25 cellular contexts compared by ENCODE assay signal in genomic region chr9:114879165-114879564, GRCh38. TPM values are rescaled to one million over a fixed set of nuclear protein-coding genes. Genes with fewer than 3 reads are reported as not detected.
"Had no signal": no experiment of that assay in that cellular context is flagged by ENCODE, and none has a peak within 500 bp of the region (broad histone marks: within the 10 kb centered on the region; RNA-seq: fewer than 3 reads in every experiment).

No MANE protein-coding gene starts in this region.

- H2AFZ ChIP-seq: hepatocyte had no signal

- ATAC-seq: left cardiac atrium, left ventricle myocardium superior had no signal

- H3K27me3 ChIP-seq: colonic mucosa, esophagus squamous epithelium, hepatocyte, sigmoid colon, suprapubic skin, thyroid gland, upper lobe of left lung, uterus had no signal

- H3K27ac ChIP-seq: colonic mucosa, esophagus squamous epithelium, hepatocyte, sigmoid colon, skin epidermis, suprapubic skin, thyroid gland, upper lobe of left lung, uterus had no signal

- H3K27ac Mint-ChIP-seq: nephron had no signal

- H3K79me2 ChIP-seq: hepatocyte had no signal

- H3K4me1 ChIP-seq: colonic mucosa, sigmoid colon, suprapubic skin, thyroid gland, uterus had no signal

- H3K9me3 ChIP-seq: colonic mucosa, suprapubic skin, thyroid gland, uterus had no signal

- H3K4me3 ChIP-seq: colonic mucosa, esophagus squamous epithelium, hepatocyte, sigmoid colon, skin epidermis, suprapubic skin, thyroid gland, upper lobe of left lung, uterus had no signal

- DNase-seq: colonic mucosa; dermis blood vessel endothelial cell; esophagus squamous epithelium; foreskin fibroblast; head of caudate nucleus; kidney; left cardiac atrium; left ventricle myocardium superior; mesendoderm; naive B cell; posterior cingulate gyrus; sigmoid colon; stimulated activated CD4-positive, alpha-beta T cell treated with anti-CD3 and anti-CD28 coated beads, Interleukin-2, amount 100 ng/mL, for 24 hours; stimulated activated naive CD4-positive, alpha-beta T cell treated with Interleukin-2 at 50 U/mL for 16 hours; thyroid gland; upper lobe of left lung; uterus had no signal

- H3K36me3 ChIP-seq: colonic mucosa, esophagus squamous epithelium, sigmoid colon, suprapubic skin, thyroid gland, upper lobe of left lung, uterus had no signal

- H3K4me2 ChIP-seq: hepatocyte had no signal

RNA-seq across cellular contexts. Expression of gene TNFSF8, which starts 51.2 kb away (rescaled TPM):
- total RNA-seq: dermis blood vessel endothelial cell, epithelial cell of proximal tubule, hepatocyte, lung microvascular endothelial cell, osteoblast, pulmonary artery endothelial cell had no signal
- polyA plus RNA-seq: hepatocyte had no signal
